Comparison of ENCODE assay signal across 25 cellular contexts in genomic region chr14:99635116-99635515, GRCh38. TPM values are rescaled to one million over a fixed set of nuclear protein-coding genes. Genes with fewer than 3 reads are reported as not detected.
"Had no signal": no experiment of that assay in that cellular context is flagged by ENCODE, and none has a peak within 500 bp of the region (broad histone marks: within the 10 kb centered on the region; RNA-seq: fewer than 3 reads in every experiment).

No MANE protein-coding gene starts in this region.

- H2AFZ ChIP-seq: neural progenitor cell, parathyroid adenoma had no signal

- H3K4me1 ChIP-seq: parathyroid adenoma, psoas muscle, right lobe of liver, sigmoid colon, stomach, thyroid gland, tibial nerve, upper lobe of left lung, vagina had no signal

- H3K4me3 ChIP-seq: neural progenitor cell, ovary, psoas muscle, right lobe of liver, sigmoid colon, stomach, thoracic aorta, thyroid gland, tibial nerve, upper lobe of left lung, vagina had no signal

- H3K27me3 ChIP-seq: neural progenitor cell, ovary, right lobe of liver, sigmoid colon, thyroid gland, tibial nerve, upper lobe of left lung, vagina had no signal

- H3K9me3 ChIP-seq: neutrophil, ovary, psoas muscle, right lobe of liver, sigmoid colon, stomach, thoracic aorta, thyroid gland, tibial nerve, upper lobe of left lung, vagina had no signal

- H3K9ac ChIP-seq: neural progenitor cell, parathyroid adenoma had no signal

- H3K27ac ChIP-seq: neural progenitor cell, neutrophil, ovary, parathyroid adenoma, psoas muscle, right lobe of liver, sigmoid colon, stomach, thoracic aorta, thyroid gland, tibial nerve, upper lobe of left lung, vagina had no signal

- H3K79me2 ChIP-seq: parathyroid adenoma had no signal

- H3K36me3 ChIP-seq: neural progenitor cell, neutrophil, ovary, right lobe of liver, sigmoid colon, stomach, thoracic aorta, thyroid gland, tibial nerve, upper lobe of left lung, vagina had no signal

- H3K4me2 ChIP-seq: neural progenitor cell had no signal

- DNase-seq: naive thymus-derived CD4-positive, alpha-beta T cell; natural killer cell; nucleus accumbens; ovary; posterior cingulate gyrus; psoas muscle; right lobe of liver; sigmoid colon; small intestine; stimulated activated CD4-positive, alpha-beta T cell treated with anti-CD3 and anti-CD28 coated beads, Interleukin-15, amount 100 ng/mL, for 24 hours; stimulated activated CD4-positive, alpha-beta T cell treated with anti-CD3 and anti-CD28 coated beads, Interleukin-2, amount 100 ng/mL, for 24 hours; stimulated activated CD4-positive, alpha-beta T cell treated with anti-CD3 and anti-CD28 coated beads, Interleukin-2, amount 100 ng/mL, for 48 hours; stimulated activated CD4-positive, alpha-beta T cell treated with anti-CD3 and anti-CD28 coated beads, Interleukin-4, amount 100 ng/mL, for 24 hours; stimulated activated naive B cell treated with anti-CD40 and anti-IgM and Interleukin-4, amounts not matched to agents 10 μg/mL and 1 μg/mL and 100 μg/mL, for 72 hours; stimulated activated naive CD4-positive, alpha-beta T cell treated with Interleukin-2 at 50 U/mL for 16 hours; stomach; thyroid gland; trophoblast cell; upper lobe of left lung had no signal

RNA-seq across cellular contexts. Expression of gene HHIPL1, which starts 9.8 kb away (rescaled TPM):
- total RNA-seq: natural killer cell had no signal
